8 cellular contexts compared by ENCODE assay signal in the genomic region with DNA sequence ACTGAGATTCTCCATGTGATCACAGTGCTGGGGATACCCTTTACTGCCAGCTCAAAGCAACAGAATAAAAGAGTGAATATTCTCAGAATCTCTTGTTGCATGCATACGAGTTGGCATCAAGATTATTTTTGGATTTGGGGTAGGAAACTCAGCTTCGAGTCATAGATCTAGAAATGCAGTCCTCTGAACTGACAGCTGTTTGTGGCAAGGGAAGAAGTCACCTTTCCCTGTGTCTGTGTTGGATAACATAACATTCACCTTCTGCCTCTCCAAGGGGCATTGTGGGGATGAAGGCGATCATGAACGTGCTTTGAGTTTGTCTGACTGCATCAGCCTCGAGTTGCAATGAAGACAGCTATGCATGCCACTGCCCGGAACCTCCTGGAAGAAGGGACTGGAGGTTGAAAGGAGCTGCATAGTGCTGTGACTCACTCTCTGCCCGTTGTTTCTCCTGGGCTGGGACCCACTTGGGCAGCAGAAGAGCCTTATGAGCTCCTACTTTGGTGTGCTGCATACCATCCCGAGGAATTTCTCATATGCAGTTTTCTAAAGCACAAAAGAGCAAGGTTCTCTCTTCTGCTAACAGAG.
DNase-seq lines count a peak whose midpoint lies in the region; TF ChIP-seq lines count a peak whose summit lies in the region.

No MANE protein-coding gene starts in this region.

- peaks cover 14% of the 10 kb centered on the region for H3K4me1 Mint-ChIP-seq in mesothelial cell of epicardium

- H3K27me3 ChIP-seq in neutrophil = no peaks in the 10 kb centered on the region

- TF ChIP-seq CTCF in choroid plexus epithelial cell (conservative IDR thresholded peaks at IDR 0.05; ENCODE audit: low read depth, low read length) (no peak), neutrophil (IDR thresholded peaks at IDR 0.05) (no peak), mesothelial cell of epicardium (IDR thresholded peaks at IDR 0.05; ENCODE audit: unreplicated experiment) (no peak)

- peaks cover 61 to 78% of the 10 kb centered on the region in 2 experiments for H3K4me1 ChIP-seq in neutrophil (ENCODE audit: control insufficient read depth in 1 of 2, insufficient read depth in 1 of 2, low read depth in 1 of 2, low read length in 1 of 2)

- H3K9me3 ChIP-seq in neutrophil = no peaks in the 10 kb centered on the region

- H3K4me3 Mint-ChIP-seq in mesothelial cell of epicardium = no peak overlapping the region

- no peak overlapping the region for H3K27ac Mint-ChIP-seq in mesothelial cell of epicardium

- DNase-seq in GM03348 (ENCODE audit: low spot score) (peak; percentile 58), OCI-M1 (lab: John Stamatoyannopoulos, UW) (peak; percentile 59), choroid plexus epithelial cell (ENCODE audit: low read depth) (peak; percentile 67), mesothelial cell of epicardium (ENCODE audit: low spot score in 2 of 2, unreplicated experiment in 2 of 2) (no peak), DMS 273 treated with DMSO at 0.1 percent for 48 hours (lab: John Stamatoyannopoulos, UW) (no peak), SKM-1 treated with dmso at 0.1 percent for 144 hours (lab: John Stamatoyannopoulos, UW; ENCODE audit: unreplicated experiment) (no peak), NOMO-1 treated with dmso at 0.1 percent for 144 hours (lab: John Stamatoyannopoulos, UW; ENCODE audit: unreplicated experiment) (no peak)

- H3K36me3 ChIP-seq in neutrophil = no peaks in the 10 kb centered on the region

- H3K27me3 Mint-ChIP-seq in mesothelial cell of epicardium (ENCODE audit: low read depth) = no peaks in the 10 kb centered on the region

- no peak overlapping the region for H3K4me3 ChIP-seq in choroid plexus epithelial cell (ENCODE audit: low read depth, low read length)
- peak overlapping the region; percentile 46 to 53 for H3K4me3 ChIP-seq in neutrophil (ENCODE audit: low read depth in 1 of 2, low read length in 1 of 2)

- no peaks in the 10 kb centered on the region for H3K36me3 Mint-ChIP-seq in mesothelial cell of epicardium

- peak overlapping the region; percentile 88 for H3K27ac ChIP-seq in neutrophil

- H3K9me3 Mint-ChIP-seq in mesothelial cell of epicardium = no peaks in the 10 kb centered on the region

Comparison
In these comparisons a context has a peak if more than half of its experiments do, and no peak if none do; other contexts are left out.
1. DNase-seq: peak in GM03348 (single experiment), OCI-M1 (single experiment) and choroid plexus epithelial cell (single experiment); none in mesothelial cell of epicardium (0 of 2), DMS 273 treated with DMSO at 0.1 percent for 48 hours (single experiment), SKM-1 treated with dmso at 0.1 percent for 144 hours (single experiment) and NOMO-1 treated with dmso at 0.1 percent for 144 hours (single experiment).